Comparison of ENCODE assay signal across 12 cellular contexts in the genomic region with DNA sequence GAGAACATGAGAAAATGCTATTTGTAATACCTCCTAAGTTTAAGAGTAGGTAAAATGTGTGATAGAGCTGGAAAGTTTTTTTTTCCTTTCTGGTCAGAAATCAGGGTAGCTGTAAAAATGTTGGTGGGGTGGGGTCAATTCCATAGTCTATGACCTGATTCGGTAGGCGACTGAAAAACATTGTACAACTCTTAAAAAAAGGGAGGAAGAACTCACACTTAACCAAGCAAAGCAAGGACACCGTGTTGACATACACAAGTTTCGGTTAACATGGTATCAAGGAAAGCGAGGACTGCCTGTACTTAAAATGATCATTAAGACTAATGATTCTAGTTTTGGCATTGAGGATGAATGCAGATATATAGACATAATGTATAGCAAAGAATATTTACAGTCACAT. TPM values are rescaled to one million over a fixed set of nuclear protein-coding genes. Genes with fewer than 3 reads are reported as not detected.
DNase-seq lines count a peak whose midpoint lies in the region; ATAC-seq and TF ChIP-seq lines count a peak whose summit lies in the region.
"Had no signal": no experiment of that assay in that cellular context is flagged by ENCODE, and none has a peak within 500 bp of the region (broad histone marks: within the 10 kb centered on the region; RNA-seq: fewer than 3 reads in every experiment).

No MANE protein-coding gene starts in this region.

- intact Hi-C loops in HCT116 (cut with micrococcal nuclease), result no loop called here

- no peak for TF ChIP-seq POLR2A in HCT116 (IDR thresholded peaks at IDR 0.05; ENCODE audit: borderline replicate concordance, extremely low read depth, insufficient read depth, insufficient read length)

- RAD21 ChIA-PET in HCT116 (lab: Charles Lee; ENCODE audit: low non-redundant PET in 1 of 2, low total read pairs in 2 of 2, uncharacterized antibody in 2 of 2, unreplicated experiment in 2 of 2), result no interaction called here

- ATAC-seq in HCT116, result no peak
- no peak for ATAC-seq in activated T-helper 17 cell treated with anti-CD3 and anti-CD28 coated beads, Interleukin-2, amount 50 U/mL, for 72 hours (replicated peaks)
- ATAC-seq in natural killer cell treated with Interleukin-12 subunit alpha and Interleukin-12 subunit beta and Interleukin-15 and Interleukin-18, amount 100 ng/mL, for 72 hours, result no peak
- ATAC-seq: right cardiac atrium had no signal

- POLR2A ChIA-PET in CD8-positive, alpha-beta memory T cell (lab: Charles Lee), result no interaction called here
- POLR2A ChIA-PET in HCT116 (lab: Charles Lee), result no interaction called here

- peak overlapping the region in 5 of 8 donors; percentile 7 to 88 (median 41) for H3K27ac Mint-ChIP-seq in CD8-positive, alpha-beta memory T cell
- peak overlapping the region; percentile 1 for H3K27ac Mint-ChIP-seq in activated T-helper 17 cell treated with anti-CD3 and anti-CD28 coated beads, Interleukin-2, amount 50 U/mL, for 72 hours
- peak overlapping the region in 1 of 2 donors; percentile 95 for H3K27ac Mint-ChIP-seq in natural killer cell treated with Interleukin-12 subunit alpha and Interleukin-12 subunit beta and Interleukin-15 and Interleukin-18, amount 100 ng/mL, for 72 hours

- no peak overlapping the region for H3K27ac ChIP-seq in CD8-positive, alpha-beta memory T cell (ENCODE audit: low read depth, low read length)
- no peak overlapping the region for H3K27ac ChIP-seq in HCT116 (ENCODE audit: low read depth, low read length)

- peak overlapping the region in 6 of 7 donors; percentile 3 to 58 (median 32) for H3K4me3 Mint-ChIP-seq in CD8-positive, alpha-beta memory T cell
- peak overlapping the region; percentile 94 for H3K4me3 Mint-ChIP-seq in activated T-helper 17 cell treated with anti-CD3 and anti-CD28 coated beads, Interleukin-2, amount 50 U/mL, for 72 hours
- H3K4me3 Mint-ChIP-seq in natural killer cell treated with Interleukin-12 subunit alpha and Interleukin-12 subunit beta and Interleukin-15 and Interleukin-18, amount 100 ng/mL, for 72 hours, result peak overlapping the region; percentile 39

- CTCF ChIA-PET in CD8-positive, alpha-beta memory T cell (lab: Charles Lee), result interaction anchor here (1.7 kb wide), 1 partner anchor 285 kb away, joined by 5 read pairs; the partner anchor contains the start of gene ZNF438
- CTCF ChIA-PET in HCT116 (lab: Charles Lee), result no interaction called here

- H3K9me3 Mint-ChIP-seq in CD8-positive, alpha-beta memory T cell, result no peaks in the 10 kb centered on the region
- no peaks in the 10 kb centered on the region for H3K9me3 Mint-ChIP-seq in activated T-helper 17 cell treated with anti-CD3 and anti-CD28 coated beads, Interleukin-2, amount 50 U/mL, for 72 hours
- H3K9me3 Mint-ChIP-seq in natural killer cell treated with Interleukin-12 subunit alpha and Interleukin-12 subunit beta and Interleukin-15 and Interleukin-18, amount 100 ng/mL, for 72 hours, result no peaks in the 10 kb centered on the region

- no TSS peak for BruUV-seq in HCT116 (replicated peaks; lab: Mats Ljungman, UMichigan)

- H3K9me3 ChIP-seq in CD8-positive, alpha-beta memory T cell (ENCODE audit: low read length), result no peaks in the 10 kb centered on the region
- H3K9me3 ChIP-seq in HCT116 (ENCODE audit: control insufficient read depth in 1 of 2, insufficient read depth in 1 of 2, low read depth in 1 of 2, low read length in 2 of 2), result no peaks in the 10 kb centered on the region

- H3K27me3 Mint-ChIP-seq in CD8-positive, alpha-beta memory T cell, result peaks cover 0 to 4% of the 10 kb centered on the region in 2 donors
- no peaks in the 10 kb centered on the region for H3K27me3 Mint-ChIP-seq in activated T-helper 17 cell treated with anti-CD3 and anti-CD28 coated beads, Interleukin-2, amount 50 U/mL, for 72 hours
- no peaks in the 10 kb centered on the region for H3K27me3 Mint-ChIP-seq in natural killer cell treated with Interleukin-12 subunit alpha and Interleukin-12 subunit beta and Interleukin-15 and Interleukin-18, amount 100 ng/mL, for 72 hours

- no peak overlapping the region for H3K4me3 ChIP-seq in CD8-positive, alpha-beta memory T cell (ENCODE audit: low read length)
- H3K4me3 ChIP-seq in HCT116 (replicated peaks in 1 of 2; ENCODE audit: low read depth in 1 of 2, low read length in 2 of 2), result no peak overlapping the region

- no peaks in the 10 kb centered on the region for H4K20me1 ChIP-seq in HCT116 (ENCODE audit: insufficient read depth)

- H3K4me1 ChIP-seq in CD8-positive, alpha-beta memory T cell (ENCODE audit: insufficient read depth, low read length), result peaks cover 20% of the 10 kb centered on the region
- peaks cover 5 to 17% of the 10 kb centered on the region in 2 experiments; a peak in 3 of 4 replicates for H3K4me1 ChIP-seq in HCT116 (ENCODE audit: control insufficient read depth in 1 of 2, insufficient read depth in 2 of 2, low read length in 2 of 2)

- no peaks in the 10 kb centered on the region for H3K9me2 ChIP-seq in HCT116 (ENCODE audit: insufficient read depth)

- TF ChIP-seq RAD21 in HCT116 (IDR thresholded peaks at IDR 0.05; ENCODE audit: low read depth), result no peak

- no peaks in the 10 kb centered on the region; the same call in 1 of the 2 replicates for H3K79me2 ChIP-seq in HCT116 (ENCODE audit: insufficient read depth, low read length)

- no peaks in the 10 kb centered on the region for H3K27me3 ChIP-seq in CD8-positive, alpha-beta memory T cell (ENCODE audit: insufficient read depth, low read length, poor library complexity, severe bottlenecking)
- no peaks in the 10 kb centered on the region for H3K27me3 ChIP-seq in HCT116 (ENCODE audit: insufficient read depth, low read length)

- no peak overlapping the region for H2AFZ ChIP-seq in HCT116 (ENCODE audit: low read depth, low read length, poor library complexity, severe bottlenecking)

- peaks cover 0 to 14% (median 0%) of the 10 kb centered on the region in 3 donors for H3K36me3 Mint-ChIP-seq in CD8-positive, alpha-beta memory T cell
- peaks cover 26% of the 10 kb centered on the region for H3K36me3 Mint-ChIP-seq in activated T-helper 17 cell treated with anti-CD3 and anti-CD28 coated beads, Interleukin-2, amount 50 U/mL, for 72 hours (ENCODE audit: low read depth)
- no peaks in the 10 kb centered on the region for H3K36me3 Mint-ChIP-seq in natural killer cell treated with Interleukin-12 subunit alpha and Interleukin-12 subunit beta and Interleukin-15 and Interleukin-18, amount 100 ng/mL, for 72 hours

- TF ChIP-seq CTCF in HCT116 (IDR thresholded peaks at IDR 0.05 in 2 of 3, conservative IDR thresholded peaks at IDR 0.05 in 1 of 3; ENCODE audit: borderline replicate concordance in 1 of 3, insufficient read depth in 1 of 3, low read depth in 2 of 3, low read length in 2 of 3), result no peak

- no peak overlapping the region for H3K9ac ChIP-seq in HCT116 (ENCODE audit: low read length)

- H3K4me1 Mint-ChIP-seq in CD8-positive, alpha-beta memory T cell, result peaks cover 19 to 30% (median 29%) of the 10 kb centered on the region in 3 donors
- H3K4me1 Mint-ChIP-seq in activated T-helper 17 cell treated with anti-CD3 and anti-CD28 coated beads, Interleukin-2, amount 50 U/mL, for 72 hours, result peaks cover 18% of the 10 kb centered on the region
- H3K4me1 Mint-ChIP-seq in natural killer cell treated with Interleukin-12 subunit alpha and Interleukin-12 subunit beta and Interleukin-15 and Interleukin-18, amount 100 ng/mL, for 72 hours (ENCODE audit: low read depth in 2 of 2), result peaks cover 23 to 26% of the 10 kb centered on the region in 2 donors

- peak overlapping the region; percentile 85; the same call in 1 of the 2 replicates for H3K4me2 ChIP-seq in HCT116 (ENCODE audit: low read length)

- no peak for DNase-seq in CD8-positive, alpha-beta memory T cell
- DNase-seq in HCT116 (ENCODE audit: low read depth, low spot score) (no peak), germinal center (ENCODE audit: low spot score) (no peak), SK-N-DZ (ENCODE audit: low spot score) (no peak), NCI-H1092 (lab: John Stamatoyannopoulos, UW) (no peak)
- no peak for DNase-seq in natural killer cell treated with Interleukin-12 subunit alpha and Interleukin-12 subunit beta and Interleukin-15 and Interleukin-18, amount 100 ng/mL, for 72 hours (ENCODE audit: low spot score)
- DNase-seq: amygdala; KBM-7; NCI-H2081; NK-92 treated with Interleukin-12 subunit alpha and Interleukin-12 subunit beta, amount 100 ng/mL, for 24 hours; right cardiac atrium had no signal

- no peaks in the 10 kb centered on the region for H3K36me3 ChIP-seq in CD8-positive, alpha-beta memory T cell (ENCODE audit: insufficient read depth, low read length)
- no peaks in the 10 kb centered on the region for H3K36me3 ChIP-seq in HCT116 (ENCODE audit: control insufficient read depth in 1 of 2, insufficient read depth in 2 of 2, low read length in 2 of 2)

TF ChIP-seq in HCT116, 20 proteins besides CTCF, POLR2A, EP300 and RAD21:
- TF ChIP-seq ELF1 (IDR thresholded peaks at IDR 0.05; ENCODE audit: borderline replicate concordance, low read depth) (no peak), SRF (IDR thresholded peaks at IDR 0.05; ENCODE audit: low read depth) (no peak), ZFX (IDR thresholded peaks at IDR 0.05) (no peak), POLR2AphosphoS5 (IDR thresholded peaks at IDR 0.05; ENCODE audit: low read depth, low read length) (no peak), CBX3 (IDR thresholded peaks at IDR 0.05; ENCODE audit: low read depth) (no peak), YY1 (IDR thresholded peaks at IDR 0.05; ENCODE audit: extremely low read depth, insufficient replicate concordance, low read depth, low read length) (no peak)

RNA-seq across cellular contexts. Expression of gene ZEB1, which starts 1.8 kb away (rescaled TPM):
- 10 to 100 TPM; 37.3 to 38.0 TPM for total RNA-seq in CD8-positive, alpha-beta memory T cell
- 34.7 TPM for polyA plus RNA-seq in CD8-positive, alpha-beta memory T cell
- total RNA-seq in HCT116 (2021; ENCODE audit: unreplicated experiment), result 3.4 TPM
- 0.49 and 0.64 TPM in 2 replicates for polyA plus RNA-seq in HCT116 (2012)
- total RNA-seq in activated T-helper 17 cell treated with anti-CD3 and anti-CD28 coated beads, Interleukin-2, amount 50 U/mL, for 72 hours, result 10 to 100 TPM; 46.5 to 49.2 TPM
- total RNA-seq in natural killer cell treated with Interleukin-12 subunit alpha and Interleukin-12 subunit beta and Interleukin-15 and Interleukin-18, amount 100 ng/mL, for 72 hours, result 10 to 100 TPM; 20.0 to 42.8 TPM
- 17.8 and 21.6 TPM in 2 replicates for polyA plus RNA-seq in SK-N-DZ (2014; cell fraction: cytosol; rRNA removed)
- 13.8 and 15.8 TPM in 2 replicates for polyA plus RNA-seq in SK-N-DZ (2014; cell fraction: nucleus; rRNA removed)

Comparison
In these comparisons a context has a peak if more than half of its experiments do, and no peak if none do; other contexts are left out.
1. H3K4me3 Mint-ChIP-seq: peak in every context shown above with its lines; median percentile 94 in activated T-helper 17 cell treated with anti-CD3 and anti-CD28 coated beads, Interleukin-2, amount 50 U/mL, for 72 hours; 39 in natural killer cell treated with Interleukin-12 subunit alpha and Interleukin-12 subunit beta and Interleukin-15 and Interleukin-18, amount 100 ng/mL, for 72 hours; 32 in CD8-positive, alpha-beta memory T cell.